32 cellular contexts compared by ENCODE assay signal in the genomic region with DNA sequence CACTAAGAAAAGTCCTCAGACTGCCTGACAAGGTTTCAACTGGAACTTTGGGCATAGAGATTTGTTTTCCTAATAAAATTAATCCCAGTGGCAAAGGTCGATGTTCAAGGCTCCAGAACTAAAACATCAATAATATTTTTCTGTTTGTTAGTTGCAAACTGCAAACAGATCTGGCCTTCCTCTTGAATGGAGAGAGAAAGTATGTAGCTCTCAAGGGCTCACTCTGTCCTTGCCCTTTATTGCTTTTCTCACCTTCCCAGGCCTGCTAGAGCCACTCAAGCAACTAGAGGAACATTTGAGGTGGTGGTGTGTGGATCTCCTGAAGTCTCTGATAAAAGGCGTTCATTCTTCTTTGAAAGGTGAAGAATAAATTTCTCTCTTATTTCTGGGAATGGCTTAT. TPM values are rescaled to one million over a fixed set of nuclear protein-coding genes. Genes with fewer than 3 reads are reported as not detected.
"Had no signal": no experiment of that assay in that cellular context is flagged by ENCODE, and none has a peak within 500 bp of the region (broad histone marks: within the 10 kb centered on the region; RNA-seq: fewer than 3 reads in every experiment).

No MANE protein-coding gene starts in this region.

- H3K36me3 Mint-ChIP-seq: activated naive CD4-positive, alpha-beta T cell treated with anti-CD3 and anti-CD28 coated beads, Interleukin-2, amount 50 U/mL, for 24 hours; activated naive CD8-positive, alpha-beta T cell treated with anti-CD3 and anti-CD28 coated beads for 36 hours; WTC11 had no signal

- ATAC-seq: activated CD8-positive, alpha-beta T cell treated with anti-CD3 and anti-CD28 coated beads for 36 hours; activated naive CD8-positive, alpha-beta T cell treated with anti-CD3 and anti-CD28 coated beads, Interleukin-2, amount 50 U/mL, for 24 hours; activated T-cell treated with anti-CD3 and anti-CD28 coated beads, Interleukin-2, amount 50 U/mL, for 4 hours; activated T-helper 17 cell treated with anti-CD3 and anti-CD28 coated beads, Interleukin-2, amount 50 U/mL, for 72 hours; body of pancreas; effector memory CD8-positive, alpha-beta T cell; gastroesophageal sphincter; WTC11 had no signal

- H3K27ac ChIP-seq: adrenal gland, esophagus squamous epithelium, gastroesophageal sphincter had no signal

- H3K9me3 ChIP-seq: adrenal gland, body of pancreas, esophagus squamous epithelium, gastroesophageal sphincter had no signal

- H3K27ac Mint-ChIP-seq: activated CD8-positive, alpha-beta T cell treated with anti-CD3 and anti-CD28 coated beads for 36 hours; activated naive CD4-positive, alpha-beta T cell treated with anti-CD3 and anti-CD28 coated beads for 36 hours; activated naive CD4-positive, alpha-beta T cell treated with anti-CD3 and anti-CD28 coated beads, Interleukin-2, amount 50 U/mL, for 24 hours; activated naive CD8-positive, alpha-beta T cell treated with anti-CD3 and anti-CD28 coated beads for 36 hours; activated naive CD8-positive, alpha-beta T cell treated with anti-CD3 and anti-CD28 coated beads, Interleukin-2, amount 50 U/mL, for 24 hours; activated T-helper 17 cell treated with anti-CD3 and anti-CD28 coated beads, Interleukin-2, amount 50 U/mL, for 72 hours; effector memory CD8-positive, alpha-beta T cell; WTC11 had no signal

- H3K4me3 Mint-ChIP-seq: activated CD8-positive, alpha-beta T cell treated with anti-CD3 and anti-CD28 coated beads for 36 hours; activated naive CD4-positive, alpha-beta T cell treated with anti-CD3 and anti-CD28 coated beads for 36 hours; activated naive CD4-positive, alpha-beta T cell treated with anti-CD3 and anti-CD28 coated beads, Interleukin-2, amount 50 U/mL, for 24 hours; activated naive CD8-positive, alpha-beta T cell treated with anti-CD3 and anti-CD28 coated beads for 36 hours; activated naive CD8-positive, alpha-beta T cell treated with anti-CD3 and anti-CD28 coated beads, Interleukin-2, amount 50 U/mL, for 24 hours; activated T-cell treated with anti-CD3 and anti-CD28 coated beads, Interleukin-2, amount 50 U/mL, for 4 hours; activated T-helper 17 cell treated with anti-CD3 and anti-CD28 coated beads, Interleukin-2, amount 50 U/mL, for 72 hours; effector memory CD8-positive, alpha-beta T cell; WTC11 had no signal

- H3K4me1 ChIP-seq: adrenal gland had no signal

- H3K27me3 ChIP-seq: adrenal gland, body of pancreas, esophagus squamous epithelium, gastroesophageal sphincter had no signal

- FAIRE-seq: colon had no signal

- H3K36me3 ChIP-seq: esophagus squamous epithelium had no signal

- H3K4me1 Mint-ChIP-seq: activated naive CD4-positive, alpha-beta T cell treated with anti-CD3 and anti-CD28 coated beads, Interleukin-2, amount 50 U/mL, for 24 hours; activated naive CD8-positive, alpha-beta T cell treated with anti-CD3 and anti-CD28 coated beads for 36 hours; activated naive CD8-positive, alpha-beta T cell treated with anti-CD3 and anti-CD28 coated beads, Interleukin-2, amount 50 U/mL, for 24 hours; activated T-helper 17 cell treated with anti-CD3 and anti-CD28 coated beads, Interleukin-2, amount 50 U/mL, for 72 hours had no signal

- H3K4me3 ChIP-seq: adrenal gland, body of pancreas, esophagus squamous epithelium, gastroesophageal sphincter had no signal

- DNase-seq: activated CD4-positive, alpha-beta T cell treated with anti-CD3 and anti-CD28 coated beads for 1 hour; activated CD4-positive, alpha-beta T cell treated with anti-CD3 and anti-CD28 coated beads for 4 hours; activated CD4-positive, alpha-beta T cell treated with anti-CD3 and anti-CD28 coated beads, Interleukin-2, amount 50 U/mL, for 1 hour; activated CD4-positive, alpha-beta T cell treated with anti-CD3 and anti-CD28 coated beads, Interleukin-2, amount 50 U/mL, for 48 hours; activated CD8-positive, alpha-beta memory T cell treated with anti-CD3 and anti-CD28 coated beads for 24 hours; activated CD8-positive, alpha-beta T cell treated with anti-CD3 and anti-CD28 coated beads for 36 hours; activated effector memory CD4-positive, alpha-beta T cell treated with Interleukin-2 at 50 U/mL for 16 hours; activated gamma-delta T cell treated with Interleukin-2 at 50 U/mL for 16 hours; activated naive CD4-positive, alpha-beta T cell treated with anti-CD3 and anti-CD28 coated beads for 36 hours; activated naive CD8-positive, alpha-beta T cell treated with anti-CD3 and anti-CD28 coated beads for 36 hours; activated naive CD8-positive, alpha-beta T cell treated with anti-CD3 and anti-CD28 coated beads, Interleukin-2, amount 50 U/mL, for 24 hours; activated T-cell treated with anti-CD3 and anti-CD28 coated beads, Interleukin-2, amount 50 U/mL, for 4 hours; adrenal gland; amygdala; aorta; body of pancreas; caudate nucleus; cortex of kidney; dermis blood vessel endothelial cell; effector CD4-positive, alpha-beta T cell; effector memory CD8-positive, alpha-beta T cell; erythroblast; esophagus squamous epithelium; foreskin melanocyte; head of caudate nucleus; T-helper 1 cell; T-helper 2 cell had no signal

- H3K27me3 Mint-ChIP-seq: activated CD8-positive, alpha-beta T cell treated with anti-CD3 and anti-CD28 coated beads for 36 hours; activated naive CD8-positive, alpha-beta T cell treated with anti-CD3 and anti-CD28 coated beads, Interleukin-2, amount 50 U/mL, for 24 hours had no signal

RNA-seq across cellular contexts. Expression of gene ALDH1A1, which starts 16.6 kb away (rescaled TPM):
- total RNA-seq: activated CD8-positive, alpha-beta T cell treated with anti-CD3 and anti-CD28 coated beads for 36 hours; activated naive CD4-positive, alpha-beta T cell treated with anti-CD3 and anti-CD28 coated beads for 36 hours; activated naive CD8-positive, alpha-beta T cell treated with anti-CD3 and anti-CD28 coated beads for 36 hours; activated T-helper 17 cell treated with anti-CD3 and anti-CD28 coated beads, Interleukin-2, amount 50 U/mL, for 72 hours had no signal
